Comparison of ENCODE assay signal across 1 cellular context in the genomic region with DNA sequence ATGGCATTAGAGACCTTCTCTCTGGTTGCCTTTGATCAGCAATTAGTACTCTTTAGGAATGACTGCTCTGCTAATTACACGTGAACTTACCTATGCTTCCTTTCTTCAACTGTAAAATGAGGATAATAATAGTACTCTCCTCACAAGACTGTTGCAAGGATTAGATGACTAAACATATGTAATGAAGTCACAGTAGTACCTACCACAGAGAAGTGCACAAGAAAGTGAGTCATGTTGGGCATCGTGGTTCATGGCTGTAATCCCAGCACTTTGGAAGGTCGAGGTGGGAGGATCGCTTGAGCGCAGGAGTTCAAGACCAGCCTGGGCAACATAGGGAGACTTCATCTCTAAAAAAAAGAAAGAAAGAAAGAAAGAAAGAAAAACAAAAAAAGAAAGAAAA.
TF ChIP-seq lines count a peak whose summit lies in the region.

No MANE protein-coding gene starts in this region.

TF ChIP-seq in IMR-90, 13 proteins besides CTCF, POLR2A, EP300 and RAD21 (continued from another document):
- no peak for TF ChIP-seq MAZ (IDR thresholded peaks at IDR 0.05; ENCODE audit: borderline replicate concordance, low read depth, low read length)
- no peak for TF ChIP-seq FOS (IDR thresholded peaks at IDR 0.05; ENCODE audit: low read depth, low read length)
- TF ChIP-seq, protein P1, sequence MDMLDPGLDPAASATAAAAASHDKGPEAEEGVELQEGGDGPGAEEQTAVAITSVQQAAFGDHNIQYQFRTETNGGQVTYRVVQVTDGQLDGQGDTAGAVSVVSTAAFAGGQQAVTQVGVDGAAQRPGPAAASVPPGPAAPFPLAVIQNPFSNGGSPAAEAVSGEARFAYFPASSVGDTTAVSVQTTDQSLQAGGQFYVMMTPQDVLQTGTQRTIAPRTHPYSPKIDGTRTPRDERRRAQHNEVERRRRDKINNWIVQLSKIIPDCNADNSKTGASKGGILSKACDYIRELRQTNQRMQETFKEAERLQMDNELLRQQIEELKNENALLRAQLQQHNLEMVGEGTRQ (IDR thresholded peaks at IDR 0.05; ENCODE audit: low read depth, low read length): no peak
- TF ChIP-seq MAFK (IDR thresholded peaks at IDR 0.05; ENCODE audit: low read depth, low read length): no peak
